ENCODE assay signal across 14 cellular contexts in genomic region chr13:23902975-23903905, GRCh38. TPM values are rescaled to one million over a fixed set of nuclear protein-coding genes. Genes with fewer than 3 reads are reported as not detected.
A peak's percentile ranks its signal among the peaks of the same experiment; 100 is the strongest.
DNase-seq lines count a peak whose midpoint lies in the region; ATAC-seq, FAIRE-seq and TF ChIP-seq lines count a peak whose summit lies in the region.
"Had no signal": no experiment of that assay in that cellular context is flagged by ENCODE, and none has a peak within 500 bp of the region (broad histone marks: within the 10 kb centered on the region; RNA-seq: fewer than 3 reads in every experiment).

No MANE protein-coding gene starts in this region.

- CTCF ChIA-PET in activated CD8-positive, alpha-beta T cell treated with anti-CD3 and anti-CD28 coated beads, Interleukin-2, amount 10 ng/mL, durations not matched to agents 7 days and 5 days (lab: Charles Lee) = no interaction called here
- CTCF ChIA-PET in activated CD8-positive, alpha-beta T cell treated with anti-CD3 and anti-CD28 coated beads for 36 hours (lab: Charles Lee) = interaction anchor here (1.1 kb wide), 1 partner anchor 14 kb away, joined by 3 read pairs; the partner anchor contains the start of gene MIPEP
- CTCF ChIA-PET in PC-9 (lab: Charles Lee) = no interaction called here

- H3K27me3 ChIP-seq in ectodermal cell (ENCODE audit: control insufficient read depth, insufficient read depth, low read length, poor library complexity, severe bottlenecking) (peaks cover 21% of the 10 kb centered on the region), PC-9 (ENCODE audit: insufficient read depth, low read depth) (no peaks in the 10 kb centered on the region)

- 0 out of 2 replicates have a peak, but pooled peaks cover 5% of the 10 kb centered on the region for H4K20me1 ChIP-seq in PC-9 (ENCODE audit: insufficient read depth)

- no peaks in the 10 kb centered on the region for H3K9me3 ChIP-seq in ectodermal cell (ENCODE audit: control insufficient read depth, low read length)
- no peaks in the 10 kb centered on the region for H3K9me3 ChIP-seq in kidney (ENCODE audit: control insufficient read depth in 1 of 2, low read length in 2 of 2)
- H3K9me3 ChIP-seq in PC-9 (ENCODE audit: insufficient read depth, low read depth) = no peaks in the 10 kb centered on the region
- H3K9me3 ChIP-seq: gastroesophageal sphincter, transverse colon had no signal

- H3K27ac ChIP-seq in ectodermal cell (ENCODE audit: insufficient read depth, low read depth, low read length, poor library complexity, severe bottlenecking) (no peak overlapping the region), kidney (ENCODE audit: low read depth in 2 of 2, low read length in 2 of 2) (no peak overlapping the region), PC-9 (no peak overlapping the region)
- H3K27ac ChIP-seq: gastroesophageal sphincter, transverse colon had no signal

- H3K27me3 Mint-ChIP-seq in activated CD8-positive, alpha-beta T cell treated with anti-CD3 and anti-CD28 coated beads, Interleukin-2, amount 10 ng/mL, durations not matched to agents 7 days and 5 days (ENCODE audit: low read depth) = peaks cover 44% of the 10 kb centered on the region
- peaks cover 28% of the 10 kb centered on the region for H3K27me3 Mint-ChIP-seq in activated CD8-positive, alpha-beta T cell treated with anti-CD3 and anti-CD28 coated beads for 36 hours

- H3K27ac Mint-ChIP-seq in activated CD8-positive, alpha-beta T cell treated with anti-CD3 and anti-CD28 coated beads, Interleukin-2, amount 10 ng/mL, durations not matched to agents 7 days and 5 days = no peak overlapping the region
- H3K27ac Mint-ChIP-seq in activated CD8-positive, alpha-beta T cell treated with anti-CD3 and anti-CD28 coated beads for 36 hours = no peak overlapping the region
- no peak overlapping the region for H3K27ac Mint-ChIP-seq in stimulated activated effector memory CD8-positive, alpha-beta T cell treated with anti-CD3 and anti-CD28 coated beads, Interleukin-12 subunit alpha, Interleukin-12 subunit beta, amount 100 ng/mL, for 72 hours
- H3K27ac Mint-ChIP-seq: activated naive CD4-positive, alpha-beta T cell treated with anti-CD3 and anti-CD28 coated beads, Interleukin-2, amount 50 U/mL, for 24 hours had no signal

- no peaks in the 10 kb centered on the region for H3K36me3 ChIP-seq in ectodermal cell (ENCODE audit: control insufficient read depth, insufficient read depth, low read length)
- H3K36me3 ChIP-seq in kidney (ENCODE audit: control insufficient read depth in 1 of 2, insufficient read depth in 2 of 2, low read length in 2 of 2) = no peaks in the 10 kb centered on the region
- H3K36me3 ChIP-seq in PC-9 (ENCODE audit: low read depth) = no peaks in the 10 kb centered on the region
- H3K36me3 ChIP-seq: gastroesophageal sphincter, transverse colon had no signal

- peak overlapping the region; percentile 11 for H3K4me3 ChIP-seq in ectodermal cell (ENCODE audit: insufficient read depth, low read depth, low read length)
- peak overlapping the region in 1 of 2 donors; percentile 15 for H3K4me3 ChIP-seq in kidney (ENCODE audit: low read length in 2 of 2)
- no peak overlapping the region for H3K4me3 ChIP-seq in PC-9

- no peak for DNase-seq in activated CD8-positive, alpha-beta T cell treated with anti-CD3 and anti-CD28 coated beads, Interleukin-2, amount 10 ng/mL, durations not matched to agents 7 days and 5 days
- no peak for DNase-seq in activated CD8-positive, alpha-beta T cell treated with anti-CD3 and anti-CD28 coated beads for 36 hours
- DNase-seq in kidney (peak; percentile 76), PC-9 (no peak), NCI-H524 (lab: John Stamatoyannopoulos, UW) (no peak)
- no peak for DNase-seq in stimulated activated effector memory CD8-positive, alpha-beta T cell treated with anti-CD3 and anti-CD28 coated beads, Interleukin-12 subunit alpha, Interleukin-12 subunit beta, amount 100 ng/mL, for 72 hours (ENCODE audit: low spot score in 2 of 2)
- DNase-seq: ACHN, NCI-H1694 treated with DMSO at 0.1 percent for 48 hours, PC-3, transverse colon had no signal

- no peak for TF ChIP-seq CTCF in activated CD8-positive, alpha-beta T cell treated with anti-CD3 and anti-CD28 coated beads for 36 hours (IDR thresholded peaks at IDR 0.05)
- no peak for TF ChIP-seq CTCF in kidney (IDR thresholded peaks at IDR 0.05; ENCODE audit: borderline replicate concordance, extremely low read depth, insufficient read depth)
- no peak for TF ChIP-seq CTCF in PC-9 (conservative IDR thresholded peaks at IDR 0.05)

- WGBS in ectodermal cell, 2 experiments = 35 to 37% methylated on average over 66 to 67 of the region's 67 CpGs

- intact Hi-C loops in activated CD8-positive, alpha-beta T cell treated with anti-CD3 and anti-CD28 coated beads for 36 hours (cut with micrococcal nuclease) = no loop called here
- intact Hi-C loops in kidney (cut with DNase I) (no loop called here), PC-9 (cut with micrococcal nuclease; ENCODE audit: unreplicated experiment) (no loop called here)

- H3K4me2 ChIP-seq in PC-9 = no peak overlapping the region

- H2AFZ ChIP-seq in PC-9 = no peak overlapping the region

- no TSS peak for BruUV-seq in PC-9 (replicated peaks; lab: Mats Ljungman, UMichigan)

- H3F3A ChIP-seq in PC-9 (ENCODE audit: insufficient read depth, low read depth) = no peaks in the 10 kb centered on the region

- FAIRE-seq in kidney (lab: Jason Lieb, UNC) = no peak

- H3K9ac ChIP-seq in kidney (ENCODE audit: low read length in 2 of 2) = no peak overlapping the region

- no peaks in the 10 kb centered on the region for H3K36me3 Mint-ChIP-seq in activated CD8-positive, alpha-beta T cell treated with anti-CD3 and anti-CD28 coated beads, Interleukin-2, amount 10 ng/mL, durations not matched to agents 7 days and 5 days (ENCODE audit: low read depth)
- H3K36me3 Mint-ChIP-seq in activated CD8-positive, alpha-beta T cell treated with anti-CD3 and anti-CD28 coated beads for 36 hours (ENCODE audit: low read depth) = no peaks in the 10 kb centered on the region
- H3K36me3 Mint-ChIP-seq in stimulated activated effector memory CD8-positive, alpha-beta T cell treated with anti-CD3 and anti-CD28 coated beads, Interleukin-12 subunit alpha, Interleukin-12 subunit beta, amount 100 ng/mL, for 72 hours = no peaks in the 10 kb centered on the region
- H3K36me3 Mint-ChIP-seq: activated naive CD4-positive, alpha-beta T cell treated with anti-CD3 and anti-CD28 coated beads, Interleukin-2, amount 50 U/mL, for 24 hours had no signal

- no peaks in the 10 kb centered on the region for H3K4me1 ChIP-seq in ectodermal cell (ENCODE audit: control insufficient read depth, insufficient read depth, low read length)
- peaks cover 0 to 3% of the 10 kb centered on the region in 2 donors for H3K4me1 ChIP-seq in kidney (ENCODE audit: control insufficient read depth in 1 of 2, insufficient read depth in 1 of 2, low read depth in 1 of 2, low read length in 2 of 2)
- peaks cover 12% of the 10 kb centered on the region for H3K4me1 ChIP-seq in PC-9 (replicated peaks; ENCODE audit: insufficient read depth)

- H3K9me3 Mint-ChIP-seq in activated CD8-positive, alpha-beta T cell treated with anti-CD3 and anti-CD28 coated beads, Interleukin-2, amount 10 ng/mL, durations not matched to agents 7 days and 5 days (ENCODE audit: insufficient read depth) = no peaks in the 10 kb centered on the region
- H3K9me3 Mint-ChIP-seq in activated CD8-positive, alpha-beta T cell treated with anti-CD3 and anti-CD28 coated beads for 36 hours = no peaks in the 10 kb centered on the region
- no peaks in the 10 kb centered on the region for H3K9me3 Mint-ChIP-seq in stimulated activated effector memory CD8-positive, alpha-beta T cell treated with anti-CD3 and anti-CD28 coated beads, Interleukin-12 subunit alpha, Interleukin-12 subunit beta, amount 100 ng/mL, for 72 hours
- H3K9me3 Mint-ChIP-seq: activated naive CD4-positive, alpha-beta T cell treated with anti-CD3 and anti-CD28 coated beads, Interleukin-2, amount 50 U/mL, for 24 hours had no signal

- H3K9me2 ChIP-seq in PC-9 (ENCODE audit: insufficient read depth) = no peaks in the 10 kb centered on the region

- H3K4me3 Mint-ChIP-seq in activated CD8-positive, alpha-beta T cell treated with anti-CD3 and anti-CD28 coated beads, Interleukin-2, amount 10 ng/mL, durations not matched to agents 7 days and 5 days = no peak overlapping the region
- H3K4me3 Mint-ChIP-seq in activated CD8-positive, alpha-beta T cell treated with anti-CD3 and anti-CD28 coated beads for 36 hours = no peak overlapping the region
- H3K4me3 Mint-ChIP-seq in stimulated activated effector memory CD8-positive, alpha-beta T cell treated with anti-CD3 and anti-CD28 coated beads, Interleukin-12 subunit alpha, Interleukin-12 subunit beta, amount 100 ng/mL, for 72 hours = peak overlapping the region; percentile 16

- H3K79me2 ChIP-seq in PC-9 (ENCODE audit: low read depth) = no peaks in the 10 kb centered on the region

- H3K4me1 Mint-ChIP-seq in activated CD8-positive, alpha-beta T cell treated with anti-CD3 and anti-CD28 coated beads, Interleukin-2, amount 10 ng/mL, durations not matched to agents 7 days and 5 days (ENCODE audit: low read depth) = peaks cover 14% of the 10 kb centered on the region
- no peaks in the 10 kb centered on the region for H3K4me1 Mint-ChIP-seq in activated CD8-positive, alpha-beta T cell treated with anti-CD3 and anti-CD28 coated beads for 36 hours (ENCODE audit: low read depth)
- H3K4me1 Mint-ChIP-seq in stimulated activated effector memory CD8-positive, alpha-beta T cell treated with anti-CD3 and anti-CD28 coated beads, Interleukin-12 subunit alpha, Interleukin-12 subunit beta, amount 100 ng/mL, for 72 hours = no peaks in the 10 kb centered on the region

- peak; percentile 44 for ATAC-seq in activated CD8-positive, alpha-beta T cell treated with anti-CD3 and anti-CD28 coated beads, Interleukin-2, amount 10 ng/mL, durations not matched to agents 7 days and 5 days
- no peak for ATAC-seq in activated CD8-positive, alpha-beta T cell treated with anti-CD3 and anti-CD28 coated beads for 36 hours
- ATAC-seq in stimulated activated effector memory CD8-positive, alpha-beta T cell treated with anti-CD3 and anti-CD28 coated beads, Interleukin-12 subunit alpha, Interleukin-12 subunit beta, amount 100 ng/mL, for 72 hours = no peak
- ATAC-seq in HG03342 (IDR thresholded peaks at IDR 0.05; ENCODE audit: unreplicated experiment) = no peak
- ATAC-seq: PC-3 had no signal

- POLR2A ChIA-PET in activated CD8-positive, alpha-beta T cell treated with anti-CD3 and anti-CD28 coated beads, Interleukin-2, amount 10 ng/mL, durations not matched to agents 7 days and 5 days (lab: Charles Lee) = no interaction called here
- POLR2A ChIA-PET in activated CD8-positive, alpha-beta T cell treated with anti-CD3 and anti-CD28 coated beads for 36 hours (lab: Charles Lee) = no interaction called here
- POLR2A ChIA-PET in PC-9 (lab: Charles Lee; ENCODE audit: unreplicated experiment) = no interaction called here

RNA-seq across cellular contexts. Expression of gene C1QTNF9B, which starts 5.9 kb away (rescaled TPM):
- total RNA-seq in activated CD8-positive, alpha-beta T cell treated with anti-CD3 and anti-CD28 coated beads, Interleukin-2, amount 10 ng/mL, durations not matched to agents 7 days and 5 days = not detected
- total RNA-seq in activated CD8-positive, alpha-beta T cell treated with anti-CD3 and anti-CD28 coated beads for 36 hours = not detected
- not detected for polyA plus RNA-seq in ectodermal cell (2013, experiment 1 of 4)
- polyA plus RNA-seq in ectodermal cell (2013, experiment 2 of 4) = not detected
- not detected for polyA plus RNA-seq in ectodermal cell (2013, experiment 3 of 4)
- not detected for polyA plus RNA-seq in ectodermal cell (2013, experiment 4 of 4)
- total RNA-seq in kidney (not detected), PC-9 (2021) (not detected in 2 replicates)
- not detected for polyA plus RNA-seq in kidney (ENCODE audit: insufficient read depth, low read depth, low replicate concordance)
- total RNA-seq: PC-3, transverse colon had no signal

RNA-seq across cellular contexts. Expression of gene MIPEP, which starts 14.0 kb away (rescaled TPM):
- total RNA-seq in activated CD8-positive, alpha-beta T cell treated with anti-CD3 and anti-CD28 coated beads, Interleukin-2, amount 10 ng/mL, durations not matched to agents 7 days and 5 days = 10 to 100 TPM in 1 of 2 experiments, 1 to 10 TPM in 1; 9.6 to 11.6 TPM
- 10 to 100 TPM; 17.2 to 18.5 TPM for total RNA-seq in activated CD8-positive, alpha-beta T cell treated with anti-CD3 and anti-CD28 coated beads for 36 hours
- 29.1 TPM for polyA plus RNA-seq in ectodermal cell (2013, experiment 1 of 4)
- polyA plus RNA-seq in ectodermal cell (2013, experiment 2 of 4) = 25.3 TPM
- polyA plus RNA-seq in ectodermal cell (2013, experiment 3 of 4) = 20.7 TPM
- polyA plus RNA-seq in ectodermal cell (2013, experiment 4 of 4) = 21.1 TPM
- 29.1 TPM for total RNA-seq in kidney
- 46.8 TPM for polyA plus RNA-seq in kidney (ENCODE audit: insufficient read depth, low read depth, low replicate concordance)
- total RNA-seq in PC-9 (2021) = 18.6 and 22.9 TPM in 2 replicates
